In the genomic region with DNA sequence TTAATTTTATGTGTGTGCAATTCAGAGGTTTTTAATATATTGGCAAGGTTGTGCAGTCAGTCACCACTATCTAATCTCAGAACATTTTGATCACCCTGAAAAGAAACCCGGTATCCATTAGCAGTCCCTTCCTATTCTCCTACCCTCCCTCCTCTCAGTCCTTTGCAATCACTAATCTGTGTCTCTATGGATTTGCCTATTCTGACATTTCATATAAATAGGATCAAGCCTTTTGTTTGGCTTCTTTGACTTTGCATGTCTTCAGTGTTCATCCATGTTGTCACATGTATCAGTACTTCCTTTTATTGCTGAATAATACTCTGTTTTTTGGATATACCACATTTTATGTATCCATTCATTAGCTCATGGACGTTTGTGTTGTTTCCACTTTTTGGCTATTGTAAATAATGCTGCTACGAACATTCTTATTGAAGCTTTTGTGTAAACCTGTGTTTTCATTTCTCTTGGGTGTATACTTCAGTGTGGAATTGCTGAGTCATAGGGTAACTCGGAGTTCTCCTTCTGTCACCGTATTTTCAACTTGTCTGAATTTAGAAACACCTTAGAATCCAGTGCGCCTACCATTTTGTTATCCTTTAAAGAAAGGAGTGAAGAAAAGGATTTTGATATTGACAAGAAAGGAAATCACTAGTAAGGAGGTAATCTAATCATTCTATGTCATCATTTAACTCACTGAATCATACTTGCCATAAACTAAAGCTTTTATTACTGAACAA, we compare ENCODE assay signal across 1 cellular context.
TF ChIP-seq lines count a peak whose summit lies in the region.

No MANE protein-coding gene starts in this region.

TF ChIP-seq in HEK293, 187 proteins besides CTCF, POLR2A, EP300 and RAD21 (continued from another document):
- TF ChIP-seq, protein P1, sequence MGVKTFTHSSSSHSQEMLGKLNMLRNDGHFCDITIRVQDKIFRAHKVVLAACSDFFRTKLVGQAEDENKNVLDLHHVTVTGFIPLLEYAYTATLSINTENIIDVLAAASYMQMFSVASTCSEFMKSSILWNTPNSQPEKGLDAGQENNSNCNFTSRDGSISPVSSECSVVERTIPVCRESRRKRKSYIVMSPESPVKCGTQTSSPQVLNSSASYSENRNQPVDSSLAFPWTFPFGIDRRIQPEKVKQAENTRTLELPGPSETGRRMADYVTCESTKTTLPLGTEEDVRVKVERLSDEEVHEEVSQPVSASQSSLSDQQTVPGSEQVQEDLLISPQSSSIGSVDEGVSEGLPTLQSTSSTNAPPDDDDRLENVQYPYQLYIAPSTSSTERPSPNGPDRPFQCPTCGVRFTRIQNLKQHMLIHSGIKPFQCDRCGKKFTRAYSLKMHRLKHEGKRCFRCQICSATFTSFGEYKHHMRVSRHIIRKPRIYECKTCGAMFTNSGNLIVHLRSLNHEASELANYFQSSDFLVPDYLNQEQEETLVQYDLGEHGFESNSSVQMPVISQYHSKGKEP (tag by site-specific recombination; IDR thresholded peaks at IDR 0.05): no peak
- no peak for TF ChIP-seq ZNF274 (IDR thresholded peaks at IDR 0.05; ENCODE audit: low read length)
- no peak for TF ChIP-seq ZNF274 (tag by site-specific recombination; IDR thresholded peaks at IDR 0.05; ENCODE audit: borderline replicate concordance)
- peak; percentile 84 for TF ChIP-seq ZBTB17 (tag by site-specific recombination; IDR thresholded peaks at IDR 0.05)
- TF ChIP-seq ZNF248 (tag by site-specific recombination; IDR thresholded peaks at IDR 0.05): no peak
- TF ChIP-seq ZIC2 (tag by site-specific recombination; IDR thresholded peaks at IDR 0.05): no peak
- TF ChIP-seq, protein P2, sequence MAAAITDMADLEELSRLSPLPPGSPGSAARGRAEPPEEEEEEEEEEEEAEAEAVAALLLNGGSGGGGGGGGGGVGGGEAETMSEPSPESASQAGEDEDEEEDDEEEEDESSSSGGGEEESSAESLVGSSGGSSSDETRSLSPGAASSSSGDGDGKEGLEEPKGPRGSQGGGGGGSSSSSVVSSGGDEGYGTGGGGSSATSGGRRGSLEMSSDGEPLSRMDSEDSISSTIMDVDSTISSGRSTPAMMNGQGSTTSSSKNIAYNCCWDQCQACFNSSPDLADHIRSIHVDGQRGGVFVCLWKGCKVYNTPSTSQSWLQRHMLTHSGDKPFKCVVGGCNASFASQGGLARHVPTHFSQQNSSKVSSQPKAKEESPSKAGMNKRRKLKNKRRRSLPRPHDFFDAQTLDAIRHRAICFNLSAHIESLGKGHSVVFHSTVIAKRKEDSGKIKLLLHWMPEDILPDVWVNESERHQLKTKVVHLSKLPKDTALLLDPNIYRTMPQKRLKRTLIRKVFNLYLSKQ (tag by site-specific recombination; IDR thresholded peaks at IDR 0.05; ENCODE audit: borderline replicate concordance): no peak
- TF ChIP-seq ZNF837 (tag by site-specific recombination; IDR thresholded peaks at IDR 0.05): no peak
- TF ChIP-seq MYNN (tag by site-specific recombination; IDR thresholded peaks at IDR 0.05; ENCODE audit: borderline replicate concordance): no peak
- TF ChIP-seq ZNF366 (tag by site-specific recombination; conservative IDR thresholded peaks at IDR 0.05): 0 out of 2 replicates have a peak, but pooled peaks have one; percentile 15
- no peak for TF ChIP-seq ZNF549 (tag by site-specific recombination; IDR thresholded peaks at IDR 0.05)
